23 cellular contexts compared by ENCODE assay signal in genomic region chr3:17550624-17551023, GRCh38.
DNase-seq lines count a peak whose midpoint lies in the region; ATAC-seq, FAIRE-seq and TF ChIP-seq lines count a peak whose summit lies in the region.
"Had no signal": no experiment of that assay in that cellular context is flagged by ENCODE, and none has a peak within 500 bp of the region (broad histone marks: within the 10 kb centered on the region; RNA-seq: fewer than 3 reads in every experiment).

No MANE protein-coding gene starts in this region.

- CTCF ChIA-PET in HEK293T (lab: Yijun Ruan, JAX), result no interaction called here

- no peak for DNase-seq in HEK293T (ENCODE audit: extremely low spot score)
- DNase-seq in fibroblast of villous mesenchyme (ENCODE audit: low read depth), result peak; percentile 21
- no peak for DNase-seq in left colon
- no peak for DNase-seq in MM.1S
- DNase-seq in posterior cingulate gyrus, result no peak
- no peak for DNase-seq in anterior cingulate cortex (lab: John Stamatoyannopoulos, UW)
- no peak for DNase-seq in thyroid gland
- DNase-seq: ACHN; AML-193; BE2C; CD4-positive, alpha-beta T cell; CD8-positive, alpha-beta memory T cell; DMS79; EL; GF-D8; H9 had no signal

- FAIRE-seq in A204.1 (lab: Jason Lieb, UNC), result peak; percentile 16
- FAIRE-seq: A549, GM18507 had no signal

- POLR2A ChIA-PET in HEK293T (lab: Yijun Ruan, JAX), result no interaction called here

- H3K9ac ChIP-seq in MM.1S (ENCODE audit: low read length), result no peak overlapping the region
- H3K9ac ChIP-seq: BLaER1 treated with 17β-estradiol and CSF1 and Interleukin-3, amounts not matched to agents 10 nM and 100 nM had no signal

- no peaks in the 10 kb centered on the region for H3K79me2 ChIP-seq in MM.1S (ENCODE audit: low read length)

- TF ChIP-seq CTCF in fibroblast of villous mesenchyme (IDR thresholded peaks at IDR 0.05; ENCODE audit: insufficient read depth, low read depth, low read length), result no peak
- TF ChIP-seq CTCF in MM.1S (IDR thresholded peaks at IDR 0.05; ENCODE audit: low read length), result no peak
- no peak for TF ChIP-seq CTCF in thyroid gland (IDR thresholded peaks at IDR 0.05)

- H3K9me3 ChIP-seq in MM.1S (replicated peaks; ENCODE audit: insufficient read depth, low read length), result no peaks in the 10 kb centered on the region
- H3K9me3 ChIP-seq in thyroid gland, result no peaks in the 10 kb centered on the region
- H3K9me3 ChIP-seq: A549; BE2C; BLaER1 treated with 17β-estradiol and CSF1 and Interleukin-3, amounts not matched to agents 10 nM and 100 nM had no signal

- no peak for TF ChIP-seq POLR2A in thyroid gland (IDR thresholded peaks at IDR 0.05)

- H3K4me3 ChIP-seq in fibroblast of villous mesenchyme (ENCODE audit: low read depth, low read length) (no peak overlapping the region), MM.1S (ENCODE audit: low read length) (no peak overlapping the region), thyroid gland (replicated peaks in 1 of 3) (no peak overlapping the region)
- H3K4me3 ChIP-seq: A549; BLaER1 treated with 17β-estradiol and CSF1 and Interleukin-3, amounts not matched to agents 10 nM and 100 nM; GM23338 had no signal

- intact Hi-C loops in left colon (cut with DNase I, micrococcal nuclease), result no loop called here
- intact Hi-C loops in posterior cingulate gyrus (cut with DNase I), result no loop called here
- intact Hi-C loops in thyroid gland (cut with DNase I), result no loop called here

- no peak overlapping the region for H2AFZ ChIP-seq in MM.1S (ENCODE audit: low read length)
- H2AFZ ChIP-seq: GM23338 had no signal

- H3K4me2 ChIP-seq in MM.1S (ENCODE audit: low read depth, low read length), result no peak overlapping the region
- H3K4me2 ChIP-seq: A549; BLaER1 treated with 17β-estradiol and CSF1 and Interleukin-3, amounts not matched to agents 10 nM and 100 nM; GM23338 had no signal

- ATAC-seq in left colon, result peak; percentile 85
- ATAC-seq: A549, GM23338, HCT116 had no signal

- no peaks in the 10 kb centered on the region for H3K4me1 ChIP-seq in MM.1S (ENCODE audit: low read length)
- H3K4me1 ChIP-seq in thyroid gland, result peaks cover 0 to 8% of the 10 kb centered on the region in 2 donors
- H3K4me1 ChIP-seq: BLaER1 treated with 17β-estradiol and CSF1 and Interleukin-3, amounts not matched to agents 10 nM and 100 nM had no signal

- no peaks in the 10 kb centered on the region for H4K20me1 ChIP-seq in MM.1S (ENCODE audit: insufficient read depth, low read length)

- H3K27me3 ChIP-seq in MM.1S (replicated peaks; ENCODE audit: insufficient read depth, low read length) (no peaks in the 10 kb centered on the region), thyroid gland (no peaks in the 10 kb centered on the region)
- H3K27me3 ChIP-seq: BE2C; BLaER1 treated with 17β-estradiol and CSF1 and Interleukin-3, amounts not matched to agents 10 nM and 100 nM had no signal

- no peak overlapping the region for H3K27ac ChIP-seq in MM.1S (ENCODE audit: low read length)
- no peak overlapping the region for H3K27ac ChIP-seq in thyroid gland
- H3K27ac ChIP-seq: 22Rv1; A549; BLaER1 treated with 17β-estradiol and CSF1 and Interleukin-3, amounts not matched to agents 10 nM and 100 nM had no signal

- H3F3A ChIP-seq in MM.1S (ENCODE audit: insufficient read depth, low read length), result no peaks in the 10 kb centered on the region

- no peaks in the 10 kb centered on the region for H3K9me2 ChIP-seq in MM.1S (replicated peaks; ENCODE audit: insufficient read depth, low read length)

- H3K36me3 ChIP-seq in MM.1S (replicated peaks; ENCODE audit: insufficient read depth, low read length) (no peaks in the 10 kb centered on the region), thyroid gland (no peaks in the 10 kb centered on the region)
- H3K36me3 ChIP-seq: BE2C had no signal

TF ChIP-seq in HEK293T, 16 proteins besides CTCF, POLR2A, EP300 and RAD21:
- TF ChIP-seq ELF4 (IDR thresholded peaks at IDR 0.05) (no peak), PKNOX1 (IDR thresholded peaks at IDR 0.05) (peak; percentile 92), TARDBP (IDR thresholded peaks at IDR 0.05) (no peak), ZNF384 (IDR thresholded peaks at IDR 0.05) (peak; percentile 62; the same call in 1 of the 2 replicates), ARNT (IDR thresholded peaks at IDR 0.05) (peak; percentile 89), FOXA1 (IDR thresholded peaks at IDR 0.05) (no peak), FOXM1 (IDR thresholded peaks at IDR 0.05; ENCODE audit: borderline replicate concordance) (no peak), LEF1 (IDR thresholded peaks at IDR 0.05; ENCODE audit: borderline replicate concordance) (no peak), FOXK2 (IDR thresholded peaks at IDR 0.05) (no peak), BHLHE40 (IDR thresholded peaks at IDR 0.05; ENCODE audit: borderline replicate concordance) (no peak), SP1 (IDR thresholded peaks at IDR 0.05) (no peak), HDGF (IDR thresholded peaks at IDR 0.05; ENCODE audit: borderline replicate concordance) (no peak), CTBP1 (IDR thresholded peaks at IDR 0.05; ENCODE audit: borderline replicate concordance) (peak; percentile 67; the same call in 1 of the 2 replicates), SUZ12 (IDR thresholded peaks at IDR 0.05) (no peak), L3MBTL2 (conservative IDR thresholded peaks at IDR 0.05) (no peak), NFRKB (IDR thresholded peaks at IDR 0.05) (no peak)
